8 cellular contexts compared by ENCODE assay signal in genomic region chr17:67992541-67993152, GRCh38. TPM values are rescaled to one million over a fixed set of nuclear protein-coding genes. Genes with fewer than 3 reads are reported as not detected.
DNase-seq lines count a peak whose midpoint lies in the region; ATAC-seq and TF ChIP-seq lines count a peak whose summit lies in the region.

No MANE protein-coding gene starts in this region.

- no peaks in the 10 kb centered on the region for H3K9me2 ChIP-seq in hepatocyte (replicated peaks; ENCODE audit: insufficient read depth)

- POLR2A ChIA-PET in activated CD8-positive, alpha-beta T cell treated with anti-CD3 and anti-CD28 coated beads, Interleukin-2, amount 10 ng/mL, durations not matched to agents 7 days and 5 days (lab: Charles Lee) = interaction anchor here (1.3 kb wide), 1 partner anchor 43 kb away, joined by 3 read pairs; the partner anchor contains the start of gene KPNA2

- no peaks in the 10 kb centered on the region for H4K20me1 ChIP-seq in hepatocyte (ENCODE audit: insufficient read depth, poor library complexity, severe bottlenecking)

- H3K4me1 Mint-ChIP-seq in activated CD8-positive, alpha-beta T cell treated with anti-CD3 and anti-CD28 coated beads, Interleukin-2, amount 10 ng/mL, durations not matched to agents 7 days and 5 days (ENCODE audit: low read depth) = peaks cover 31% of the 10 kb centered on the region

- H3K4me1 ChIP-seq in hepatocyte (ENCODE audit: insufficient read depth) (peaks cover 8% of the 10 kb centered on the region), skeletal muscle satellite cell (ENCODE audit: control insufficient read depth, insufficient read depth, low read length) (peaks cover 30% of the 10 kb centered on the region)

- H3K9me3 ChIP-seq in hepatocyte (ENCODE audit: low read depth) (no peaks in the 10 kb centered on the region), skeletal muscle satellite cell (replicated peaks; ENCODE audit: low read length) (no peaks in the 10 kb centered on the region)

- peak overlapping the region; percentile 97 for H3K27ac ChIP-seq in hepatocyte

- TF ChIP-seq CTCF in AG09309 (IDR thresholded peaks at IDR 0.05; ENCODE audit: control insufficient read depth, insufficient read depth, low read depth, low read length, missing control alignments) (no peak), hepatocyte (IDR thresholded peaks at IDR 0.05; ENCODE audit: poor library complexity) (no peak)

- DNase-seq in AG09309 (ENCODE audit: low read depth) (no peak), H7 (peak; percentile 21), hepatocyte (ENCODE audit: low spot score) (no peak), NOMO-1 treated with dmso at 0.1 percent for 144 hours (lab: John Stamatoyannopoulos, UW; ENCODE audit: unreplicated experiment) (no peak)
- no peak for DNase-seq in activated CD8-positive, alpha-beta T cell treated with anti-CD3 and anti-CD28 coated beads, Interleukin-2, amount 10 ng/mL, durations not matched to agents 7 days and 5 days

- no peaks in the 10 kb centered on the region for H3K36me3 ChIP-seq in H7 (replicated peaks; ENCODE audit: control insufficient read depth, insufficient read depth, low read length)
- H3K36me3 ChIP-seq in hepatocyte (replicated peaks; ENCODE audit: insufficient read depth, low read depth) = no peaks in the 10 kb centered on the region
- no peaks in the 10 kb centered on the region for H3K36me3 ChIP-seq in skeletal muscle satellite cell (ENCODE audit: insufficient read depth, low read length)

- 20% methylated on average over 19 of the region's 19 CpGs for WGBS in hepatocyte (ENCODE audit: low lambda C conversion rate, missing lambda C conversion rate)

- peaks cover 21% of the 10 kb centered on the region for H3K27me3 Mint-ChIP-seq in activated CD8-positive, alpha-beta T cell treated with anti-CD3 and anti-CD28 coated beads, Interleukin-2, amount 10 ng/mL, durations not matched to agents 7 days and 5 days (ENCODE audit: low read depth)

- peak overlapping the region; percentile 96 for H2AFZ ChIP-seq in hepatocyte

- H3K36me3 Mint-ChIP-seq in activated CD8-positive, alpha-beta T cell treated with anti-CD3 and anti-CD28 coated beads, Interleukin-2, amount 10 ng/mL, durations not matched to agents 7 days and 5 days (ENCODE audit: low read depth) = peaks cover 5% of the 10 kb centered on the region

- peak overlapping the region; percentile 94 for H3K4me3 Mint-ChIP-seq in activated CD8-positive, alpha-beta T cell treated with anti-CD3 and anti-CD28 coated beads, Interleukin-2, amount 10 ng/mL, durations not matched to agents 7 days and 5 days

- H3K79me2 ChIP-seq in hepatocyte = no peaks in the 10 kb centered on the region

- ATAC-seq in activated CD8-positive, alpha-beta T cell treated with anti-CD3 and anti-CD28 coated beads, Interleukin-2, amount 10 ng/mL, durations not matched to agents 7 days and 5 days = no peak
- no peak for ATAC-seq in GM19395 (IDR thresholded peaks at IDR 0.05; ENCODE audit: unreplicated experiment)
- no peak for ATAC-seq in HG02642 (IDR thresholded peaks at IDR 0.05; ENCODE audit: poor library complexity, unreplicated experiment)

- peak overlapping the region; percentile 88 for H3K27ac Mint-ChIP-seq in activated CD8-positive, alpha-beta T cell treated with anti-CD3 and anti-CD28 coated beads, Interleukin-2, amount 10 ng/mL, durations not matched to agents 7 days and 5 days

- peak overlapping the region; percentile 89 for H3K9ac ChIP-seq in skeletal muscle satellite cell (ENCODE audit: low read depth, low read length)

- H3K4me3 ChIP-seq in AG09309 (ENCODE audit: control insufficient read depth, low read depth, low read length) (peak overlapping the region; percentile 57), H7 (ENCODE audit: insufficient read depth, low read depth, low read length) (peak overlapping the region; percentile 83), hepatocyte (peak overlapping the region; percentile 78), skeletal muscle satellite cell (ENCODE audit: low read length) (peak overlapping the region; percentile 93)

- H3K9me3 Mint-ChIP-seq in activated CD8-positive, alpha-beta T cell treated with anti-CD3 and anti-CD28 coated beads, Interleukin-2, amount 10 ng/mL, durations not matched to agents 7 days and 5 days (ENCODE audit: insufficient read depth) = no peaks in the 10 kb centered on the region

- H3K27me3 ChIP-seq in H7 (ENCODE audit: control insufficient read depth, insufficient read depth, low read length) (peaks cover 15% of the 10 kb centered on the region), hepatocyte (no peaks in the 10 kb centered on the region), skeletal muscle satellite cell (ENCODE audit: control insufficient read depth, insufficient read depth, low read length) (peaks cover 5% of the 10 kb centered on the region)

- H3K4me2 ChIP-seq in hepatocyte (peak overlapping the region; percentile 85), skeletal muscle satellite cell (ENCODE audit: low read length) (peak overlapping the region; percentile 91)

- CTCF ChIA-PET in activated CD8-positive, alpha-beta T cell treated with anti-CD3 and anti-CD28 coated beads, Interleukin-2, amount 10 ng/mL, durations not matched to agents 7 days and 5 days (lab: Charles Lee) = interaction anchor here (1.7 kb wide), 1 partner anchor 19 kb away, joined by 5 read pairs; no protein-coding TSS in a partner anchor

RNA-seq across cellular contexts. Expression of gene C17orf58, which starts 3.6 kb away (rescaled TPM):
- total RNA-seq in H7 (2014; rRNA removed; shearing (Covaris generic)) = 55.8 and 57.0 TPM in 2 replicates
- total RNA-seq in activated CD8-positive, alpha-beta T cell treated with anti-CD3 and anti-CD28 coated beads, Interleukin-2, amount 10 ng/mL, durations not matched to agents 7 days and 5 days = 1 to 10 TPM; 5.5 to 5.8 TPM
- total RNA-seq in hepatocyte = 14.9 and 16.1 TPM in 2 replicates
- polyA plus RNA-seq in hepatocyte = 12.1 and 18.9 TPM in 2 replicates
- total RNA-seq in skeletal muscle satellite cell (2012; rRNA removed) = 12.2 and 14.9 TPM in 2 replicates

RNA-seq across cellular contexts. Expression of gene KPNA2, which starts 42.9 kb away (rescaled TPM):
- 390 and 410 TPM in 2 replicates for total RNA-seq in H7 (2014; rRNA removed; shearing (Covaris generic))
- total RNA-seq in activated CD8-positive, alpha-beta T cell treated with anti-CD3 and anti-CD28 coated beads, Interleukin-2, amount 10 ng/mL, durations not matched to agents 7 days and 5 days = 100 to 1,000 TPM; 288 to 292 TPM
- total RNA-seq in hepatocyte = 62.6 and 72.1 TPM in 2 replicates
- polyA plus RNA-seq in hepatocyte = 99.5 and 109 TPM in 2 replicates
- 111 and 169 TPM in 2 replicates for total RNA-seq in skeletal muscle satellite cell (2012; rRNA removed)
